ENCODE assay signal across 10 cellular contexts in the genomic region with DNA sequence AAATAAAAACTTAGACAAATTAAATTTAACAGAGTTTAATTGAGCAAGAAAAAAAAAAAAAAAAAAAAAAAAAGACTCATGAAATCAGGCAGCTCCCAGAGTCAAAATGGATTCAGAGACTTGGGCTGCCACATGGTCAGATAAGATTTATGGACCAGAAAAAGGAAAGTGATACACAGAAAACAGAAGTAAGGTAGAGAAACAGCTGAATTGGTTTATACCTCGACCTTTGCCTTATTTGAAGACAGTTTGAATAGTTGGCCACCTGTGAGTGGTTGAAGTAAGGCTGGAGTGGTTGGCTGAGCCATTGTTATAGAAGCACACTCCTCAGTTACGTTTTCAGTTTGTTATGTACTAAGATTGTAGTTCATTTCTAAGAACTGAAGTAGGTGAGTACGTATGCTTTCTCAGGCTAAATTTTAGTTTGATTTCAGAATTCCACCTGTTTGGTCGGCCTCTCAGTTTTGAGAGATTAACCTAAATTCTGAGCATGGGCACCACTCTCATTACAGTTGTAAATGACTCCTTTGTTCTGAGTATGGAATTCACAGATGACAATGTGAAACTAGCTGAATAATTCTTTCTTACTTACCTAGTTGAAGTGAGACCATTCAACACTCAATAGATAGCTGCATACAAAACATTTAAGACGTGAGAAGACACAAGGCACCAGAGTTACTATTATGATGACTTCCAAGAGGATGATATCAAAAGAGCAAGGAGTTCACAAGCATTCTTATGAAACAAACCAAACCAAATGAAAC.
A peak's percentile ranks its signal among the peaks of the same experiment; 100 is the strongest.
DNase-seq lines count a peak whose midpoint lies in the region; ATAC-seq and TF ChIP-seq lines count a peak whose summit lies in the region.
"Had no signal": no experiment of that assay in that cellular context is flagged by ENCODE, and none has a peak within 500 bp of the region (broad histone marks: within the 10 kb centered on the region; RNA-seq: fewer than 3 reads in every experiment).

No MANE protein-coding gene starts in this region.

- no peaks in the 10 kb centered on the region for H3K9me3 ChIP-seq in body of pancreas

- H3K4me1 ChIP-seq in body of pancreas, result peaks cover 19% of the 10 kb centered on the region

- intact Hi-C loops in body of pancreas (cut with DNase I), result no loop called here

- DNase-seq in GM06990 (ENCODE audit: extremely low read depth, insufficient read length), result peak; percentile 46
- DNase-seq in body of pancreas, result no peak
- DNase-seq in NCI-H2196 treated with DMSO at 0.1 percent for 48 hours (lab: John Stamatoyannopoulos, UW; ENCODE audit: unreplicated experiment), result no peak
- DNase-seq in SHP77 treated with DMSO at 0.1 percent for 48 hours (lab: John Stamatoyannopoulos, UW), result no peak
- no peak for DNase-seq in activated effector memory CD4-positive, alpha-beta T cell treated with Interleukin-2 at 50 U/mL for 16 hours
- no peak for DNase-seq in stimulated activated CD4-positive, alpha-beta T cell treated with anti-CD3 and anti-CD28 coated beads, Interleukin-4, amount 100 ng/mL, for 24 hours
- DNase-seq: C1 segment of cervical spinal cord, SIG-M5 had no signal

- peak; percentile 86 for ATAC-seq in GM19397 (IDR thresholded peaks at IDR 0.05; ENCODE audit: unreplicated experiment)
- ATAC-seq in HG03060 (IDR thresholded peaks at IDR 0.05; ENCODE audit: low read depth, unreplicated experiment), result peak; percentile 55
- ATAC-seq in body of pancreas, result no peak

- no peak for TF ChIP-seq POLR2A in body of pancreas (IDR thresholded peaks at IDR 0.05)

- H3K4me3 ChIP-seq in GM06990 (replicated peaks; ENCODE audit: low read depth, low read length) (no peak overlapping the region), body of pancreas (no peak overlapping the region)

- H3K36me3 ChIP-seq in GM06990 (ENCODE audit: control insufficient read depth, insufficient read depth, low read length) (no peaks in the 10 kb centered on the region), body of pancreas (replicated peaks in 1 of 2; ENCODE audit: insufficient read depth in 1 of 2, low read depth in 2 of 2) (no peaks in the 10 kb centered on the region)

- TF ChIP-seq CTCF in GM06990 (IDR thresholded peaks at IDR 0.05; ENCODE audit: insufficient read depth, low read length, poor library complexity, severe bottlenecking) (no peak), body of pancreas (IDR thresholded peaks at IDR 0.05) (no peak)

- 80 to 82% methylated on average over 5 of the region's 5 CpGs for WGBS in body of pancreas, 2 donors

- no peaks in the 10 kb centered on the region for H3K27me3 ChIP-seq in GM06990 (replicated peaks; ENCODE audit: control insufficient read depth, insufficient read depth, low read length)
- H3K27me3 ChIP-seq in body of pancreas, result no peaks in the 10 kb centered on the region

- peak overlapping the region in 3 of 4 donors; percentile 32 to 74 (median 43) for H3K27ac ChIP-seq in body of pancreas
